2 cellular contexts compared by ENCODE assay signal in the genomic region with DNA sequence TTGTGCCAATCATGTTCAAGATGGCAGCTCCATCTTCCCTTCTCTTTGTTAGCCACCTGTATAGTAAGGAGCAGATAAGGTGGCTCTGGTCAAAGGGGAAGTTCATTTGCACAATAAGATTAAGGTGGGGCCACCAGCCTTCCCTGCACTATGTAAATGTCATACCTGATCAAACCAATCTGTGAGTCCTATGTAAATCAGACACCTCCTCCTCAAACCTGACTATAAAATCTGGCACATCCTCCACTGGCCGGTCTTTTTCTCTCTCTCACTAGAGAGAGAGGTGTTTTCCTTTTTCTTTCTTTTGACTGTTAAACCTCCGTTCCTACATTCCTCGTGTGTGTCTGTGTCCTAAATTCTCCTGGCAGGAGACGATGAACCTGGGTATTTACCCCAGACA.
TF ChIP-seq lines count a peak whose summit lies in the region.

No MANE protein-coding gene starts in this region.

TF ChIP-seq in GM23338, 12 proteins besides CTCF, POLR2A, EP300 and RAD21 (continued from another document):
- TF ChIP-seq EZH2phosphoT487 (IDR thresholded peaks at IDR 0.05; ENCODE audit: unreplicated experiment) = no peak
- no peak for TF ChIP-seq ZNF114 (CRISPR knock-in tag; IDR thresholded peaks at IDR 0.05)
- no peak for TF ChIP-seq CREB1 (CRISPR knock-in tag; IDR thresholded peaks at IDR 0.05; ENCODE audit: low read depth)
- TF ChIP-seq NANOG (IDR thresholded peaks at IDR 0.05; ENCODE audit: borderline replicate concordance) = no peak
- TF ChIP-seq POLR2AphosphoS5 (IDR thresholded peaks at IDR 0.05; ENCODE audit: low read depth) = no peak
- TF ChIP-seq, protein P1, sequence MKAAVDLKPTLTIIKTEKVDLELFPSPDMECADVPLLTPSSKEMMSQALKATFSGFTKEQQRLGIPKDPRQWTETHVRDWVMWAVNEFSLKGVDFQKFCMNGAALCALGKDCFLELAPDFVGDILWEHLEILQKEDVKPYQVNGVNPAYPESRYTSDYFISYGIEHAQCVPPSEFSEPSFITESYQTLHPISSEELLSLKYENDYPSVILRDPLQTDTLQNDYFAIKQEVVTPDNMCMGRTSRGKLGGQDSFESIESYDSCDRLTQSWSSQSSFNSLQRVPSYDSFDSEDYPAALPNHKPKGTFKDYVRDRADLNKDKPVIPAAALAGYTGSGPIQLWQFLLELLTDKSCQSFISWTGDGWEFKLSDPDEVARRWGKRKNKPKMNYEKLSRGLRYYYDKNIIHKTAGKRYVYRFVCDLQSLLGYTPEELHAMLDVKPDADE (IDR thresholded peaks at IDR 0.05) = no peak

TF ChIP-seq in H1, 55 proteins besides CTCF, POLR2A, EP300 and RAD21:
- TF ChIP-seq TCF12 (IDR thresholded peaks at IDR 0.05; ENCODE audit: low read depth, low read length) (no peak), YY1 (IDR thresholded peaks at IDR 0.05; ENCODE audit: low read depth, low read length) (no peak), SIN3A (conservative IDR thresholded peaks at IDR 0.05 in 1 of 2, IDR thresholded peaks at IDR 0.05 in 1 of 2; ENCODE audit: low read depth in 1 of 2, low read length in 2 of 2) (no peak), ZNF274 (IDR thresholded peaks at IDR 0.05; ENCODE audit: borderline replicate concordance, extremely low read depth, low read length) (no peak), HDAC2 (IDR thresholded peaks at IDR 0.05; ENCODE audit: borderline replicate concordance in 1 of 2, low read depth in 2 of 2, low read length in 2 of 2) (no peak), CBX5 (IDR thresholded peaks at IDR 0.05; ENCODE audit: low read depth, low read length) (no peak)
- TF ChIP-seq, protein P2, sequence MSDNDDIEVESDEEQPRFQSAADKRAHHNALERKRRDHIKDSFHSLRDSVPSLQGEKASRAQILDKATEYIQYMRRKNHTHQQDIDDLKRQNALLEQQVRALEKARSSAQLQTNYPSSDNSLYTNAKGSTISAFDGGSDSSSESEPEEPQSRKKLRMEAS (IDR thresholded peaks at IDR 0.05) = no peak
